Comparison of ENCODE assay signal across 8 cellular contexts in genomic region chr1:70353641-70354331, GRCh38. TPM values are rescaled to one million over a fixed set of nuclear protein-coding genes. Genes with fewer than 3 reads are reported as not detected.
DNase-seq lines count a peak whose midpoint lies in the region; ATAC-seq and TF ChIP-seq lines count a peak whose summit lies in the region.

No MANE protein-coding gene starts in this region.

- H3K27me3 Mint-ChIP-seq in activated naive CD8-positive, alpha-beta T cell treated with anti-CD3 and anti-CD28 coated beads, Interleukin-2, amount 50 U/mL, for 24 hours: no peaks in the 10 kb centered on the region

- peak; percentile 46 for DNase-seq in AG04450 (ENCODE audit: low read depth, low spot score)
- peak; percentile 29 for DNase-seq in NCI-H748 treated with DMSO at 0.1 percent for 48 hours (lab: John Stamatoyannopoulos, UW)
- DNase-seq in activated naive CD8-positive, alpha-beta T cell treated with anti-CD3 and anti-CD28 coated beads, Interleukin-2, amount 50 U/mL, for 24 hours: peak; percentile 43
- DNase-seq in hepatocyte (ENCODE audit: low spot score): peak; percentile 38
- DNase-seq in gastrocnemius medialis: peak in 1 of 2 donors; percentile 27
- no peak for DNase-seq in UCSD-AML1 (lab: John Stamatoyannopoulos, UW; ENCODE audit: unreplicated experiment)

- ATAC-seq in GM18505 (IDR thresholded peaks at IDR 0.05; ENCODE audit: unreplicated experiment) (peak; percentile 22), HG02943 (IDR thresholded peaks at IDR 0.05; ENCODE audit: low read depth, unreplicated experiment) (peak; percentile 36), gastrocnemius medialis (peak; percentile 64 to 70)
- ATAC-seq in activated naive CD8-positive, alpha-beta T cell treated with anti-CD3 and anti-CD28 coated beads, Interleukin-2, amount 50 U/mL, for 24 hours: peak; percentile 38

- H3K4me3 ChIP-seq in AG04450 (ENCODE audit: low read depth, low read length): peak overlapping the region; percentile 98
- peak overlapping the region; percentile 66 for H3K4me3 ChIP-seq in hepatocyte
- peak overlapping the region; percentile 85 to 96 (median 92) for H3K4me3 ChIP-seq in gastrocnemius medialis

- peak overlapping the region; percentile 87 for H3K4me3 Mint-ChIP-seq in activated naive CD8-positive, alpha-beta T cell treated with anti-CD3 and anti-CD28 coated beads, Interleukin-2, amount 50 U/mL, for 24 hours

- under 1% methylated on average over 30 of the region's 34 CpGs for WGBS in hepatocyte (ENCODE audit: low lambda C conversion rate, missing lambda C conversion rate)

- POLR2A ChIA-PET in AG04450 (lab: Yijun Ruan, JAX): interaction anchor here (0.6 to 2.8 kb wide), 9 partner anchors 9 to 149 kb away, joined by 3 to 40 read pairs (median 4); partner anchors contain the start of genes CTH, LRRC40 and SRSF11

- TF ChIP-seq CTCF in AG04450 (IDR thresholded peaks at IDR 0.05; ENCODE audit: low read depth, low read length) (no peak), hepatocyte (IDR thresholded peaks at IDR 0.05; ENCODE audit: poor library complexity) (no peak), gastrocnemius medialis (IDR thresholded peaks at IDR 0.05 in 4 of 5, conservative IDR thresholded peaks at IDR 0.05 in 1 of 5) (no peak)

- H3K9me3 Mint-ChIP-seq in activated naive CD8-positive, alpha-beta T cell treated with anti-CD3 and anti-CD28 coated beads, Interleukin-2, amount 50 U/mL, for 24 hours: no peaks in the 10 kb centered on the region

- peaks cover 19% of the 10 kb centered on the region for H3K36me3 Mint-ChIP-seq in activated naive CD8-positive, alpha-beta T cell treated with anti-CD3 and anti-CD28 coated beads, Interleukin-2, amount 50 U/mL, for 24 hours (ENCODE audit: low read depth)

- H3K4me1 ChIP-seq in hepatocyte (ENCODE audit: insufficient read depth): peaks cover 12% of the 10 kb centered on the region
- peaks cover 38 to 39% of the 10 kb centered on the region in 2 donors for H3K4me1 ChIP-seq in gastrocnemius medialis

- H4K20me1 ChIP-seq in hepatocyte (ENCODE audit: insufficient read depth, poor library complexity, severe bottlenecking): peaks cover 29% of the 10 kb centered on the region

- no peaks in the 10 kb centered on the region for H3K27me3 ChIP-seq in AG04450 (ENCODE audit: control insufficient read depth, insufficient read depth, low read length)
- no peaks in the 10 kb centered on the region for H3K27me3 ChIP-seq in hepatocyte
- H3K27me3 ChIP-seq in gastrocnemius medialis: no peaks in the 10 kb centered on the region

- no peaks in the 10 kb centered on the region for H3K9me2 ChIP-seq in hepatocyte (replicated peaks; ENCODE audit: insufficient read depth)

- H2AFZ ChIP-seq in hepatocyte: peak overlapping the region; percentile 92

- intact Hi-C loops in gastrocnemius medialis (cut with DNase I; ENCODE audit: low total_unique reads): loop anchor here (1.0 to 5.0 kb wide), 5 partner anchors 14 to 221 kb away; partner anchors contain the start of genes LRRC40 and SRSF11

- H3K9me3 ChIP-seq in AG04450 (ENCODE audit: control insufficient read depth, insufficient read depth, low read length): peaks cover 7% of the 10 kb centered on the region; the same call in 1 of the 2 replicates
- H3K9me3 ChIP-seq in hepatocyte (ENCODE audit: low read depth): no peaks in the 10 kb centered on the region
- H3K9me3 ChIP-seq in gastrocnemius medialis: no peaks in the 10 kb centered on the region

- TF ChIP-seq POLR2A in GM18505 (IDR thresholded peaks at IDR 0.05; ENCODE audit: borderline replicate concordance, extremely low read depth, insufficient read depth, insufficient read length) (no peak), gastrocnemius medialis (IDR thresholded peaks at IDR 0.05) (no peak)

- CTCF ChIA-PET in AG04450 (lab: Charles Lee): no interaction called here

- in situ Hi-C loops in gastrocnemius medialis (cut with MboI; ENCODE audit: low sequenced_read_pairs in 4 of 4): no loop called here

- no peaks in the 10 kb centered on the region for H3K36me3 ChIP-seq in hepatocyte (replicated peaks; ENCODE audit: insufficient read depth, low read depth)
- no peaks in the 10 kb centered on the region for H3K36me3 ChIP-seq in gastrocnemius medialis

- H3K4me2 ChIP-seq in hepatocyte: peak overlapping the region; percentile 80

- H3K4me1 Mint-ChIP-seq in activated naive CD8-positive, alpha-beta T cell treated with anti-CD3 and anti-CD28 coated beads, Interleukin-2, amount 50 U/mL, for 24 hours: peaks cover 43% of the 10 kb centered on the region

- peak overlapping the region; percentile 99 for H3K27ac ChIP-seq in AG04450 (ENCODE audit: low read depth, low read length)
- peak overlapping the region; percentile 96 for H3K27ac ChIP-seq in hepatocyte
- H3K27ac ChIP-seq in gastrocnemius medialis: peak overlapping the region; percentile 93 to 97 (median 96)

- H3K79me2 ChIP-seq in hepatocyte: peaks cover 53% of the 10 kb centered on the region

- H3K27ac Mint-ChIP-seq in activated naive CD8-positive, alpha-beta T cell treated with anti-CD3 and anti-CD28 coated beads, Interleukin-2, amount 50 U/mL, for 24 hours: peak overlapping the region; percentile 99

RNA-seq across cellular contexts. Expression of gene ANKRD13C, which starts 0.7 kb away (rescaled TPM):
- polyA plus RNA-seq in AG04450 (2011; rRNA removed): 12.5 and 18.1 TPM in 2 replicates
- polyA minus RNA-seq in AG04450 (2011; rRNA and poly(A)+ RNA removed): 10.8 and 14.0 TPM in 2 replicates
- total RNA-seq in hepatocyte: 25.1 and 26.5 TPM in 2 replicates
- 13.7 and 14.9 TPM in 2 replicates for polyA plus RNA-seq in hepatocyte
- total RNA-seq in gastrocnemius medialis: 10 to 100 TPM in 2 of 4 donors, 1 to 10 TPM in 2; 9.6 to 13.5 (median 11.1) TPM

RNA-seq across cellular contexts. Expression of gene CTH, which starts 57.3 kb away (rescaled TPM):
- polyA plus RNA-seq in AG04450 (2011; rRNA removed) (7.9 and 9.6 TPM in 2 replicates), hepatocyte (11.7 and 13.2 TPM in 2 replicates)
- 6.5 and 7.8 TPM in 2 replicates for polyA minus RNA-seq in AG04450 (2011; rRNA and poly(A)+ RNA removed)
- total RNA-seq in hepatocyte (22.6 and 24.8 TPM in 2 replicates), gastrocnemius medialis (1 to 10 TPM; 1.3 to 6.9 (median 2.5) TPM)
